Comparison of ENCODE assay signal across 36 cellular contexts in genomic region chr17:67471118-67471517, GRCh38.
"Had no signal": no experiment of that assay in that cellular context is flagged by ENCODE, and none has a peak within 500 bp of the region (broad histone marks: within the 10 kb centered on the region; RNA-seq: fewer than 3 reads in every experiment).

No MANE protein-coding gene starts in this region.

- H3K27ac ChIP-seq: ascending aorta, cardiac muscle cell, VCaP had no signal

- H3K4me3 ChIP-seq: ascending aorta, cardiac muscle cell had no signal

- H3K4me3 Mint-ChIP-seq: activated CD4-positive, alpha-beta memory T cell treated with anti-CD3 and anti-CD28 coated beads, Interleukin-2, amount 10 ng/mL, durations not matched to agents 7 days and 5 days; activated CD4-positive, alpha-beta T cell treated with anti-CD3 and anti-CD28 coated beads for 36 hours; activated CD4-positive, alpha-beta T cell treated with anti-CD3 and anti-CD28 coated beads, Interleukin-2, amount 10 ng/mL, durations not matched to agents 7 days and 5 days; activated CD8-positive, alpha-beta memory T cell treated with anti-CD3 and anti-CD28 coated beads, Interleukin-2, amount 10 ng/mL, durations not matched to agents 7 days and 5 days; activated CD8-positive, alpha-beta T cell treated with anti-CD3 and anti-CD28 coated beads, Interleukin-2, amount 10 ng/mL, durations not matched to agents 7 days and 5 days; activated naive CD4-positive, alpha-beta T cell treated with anti-CD3 and anti-CD28 coated beads, Interleukin-2, amount 10 ng/mL, durations not matched to agents 7 days and 5 days; activated naive CD4-positive, alpha-beta T cell treated with anti-CD3 and anti-CD28 coated beads, Interleukin-2, amount 50 U/mL, for 24 hours; activated naive CD8-positive, alpha-beta T cell; activated naive CD8-positive, alpha-beta T cell treated with anti-CD3 and anti-CD28 coated beads, Interleukin-2, amount 10 ng/mL, durations not matched to agents 7 days and 5 days; activated naive CD8-positive, alpha-beta T cell treated with anti-CD3 and anti-CD28 coated beads, Interleukin-2, amount 50 U/mL, for 24 hours; activated T-cell treated with anti-CD3 and anti-CD28 coated beads, Interleukin-2, amount 50 U/mL, for 24 hours; brain; central memory CD8-positive, alpha-beta T cell; T-helper 1 cell treated with Interleukin-12 subunit alpha and Interleukin-12 subunit beta and Interleukin-4 antibody, amounts not matched to agents 30 μg/mL and 1 μg/mL, for 36 hours; T-helper 2 cell treated with Interferon-gamma antibody and Interleukin-4, amounts not matched to agents 5 μg/mL and 100 μg/mL, for 36 hours had no signal

- ATAC-seq: activated CD4-positive, alpha-beta T cell treated with anti-CD3 and anti-CD28 coated beads for 36 hours; activated CD4-positive, CD25-positive, alpha-beta regulatory T cell treated with anti-CD3 and anti-CD28 coated beads, Interleukin-2, amount 50 U/mL, for 24 hours; activated CD8-positive, alpha-beta memory T cell treated with anti-CD3 and anti-CD28 coated beads, Interleukin-2, amount 10 ng/mL, durations not matched to agents 7 days and 5 days; activated CD8-positive, alpha-beta T cell treated with anti-CD3 and anti-CD28 coated beads, Interleukin-2, amount 10 ng/mL, durations not matched to agents 7 days and 5 days; activated naive CD8-positive, alpha-beta T cell treated with anti-CD3 and anti-CD28 coated beads, Interleukin-2, amount 50 U/mL, for 24 hours had no signal

- H3K27me3 Mint-ChIP-seq: activated CD4-positive, alpha-beta T cell treated with anti-CD3 and anti-CD28 coated beads for 36 hours; activated CD4-positive, alpha-beta T cell treated with anti-CD3 and anti-CD28 coated beads, Interleukin-2, amount 10 ng/mL, durations not matched to agents 7 days and 5 days; activated CD8-positive, alpha-beta memory T cell treated with anti-CD3 and anti-CD28 coated beads, Interleukin-2, amount 10 ng/mL, durations not matched to agents 7 days and 5 days; activated naive CD4-positive, alpha-beta T cell treated with anti-CD3 and anti-CD28 coated beads, Interleukin-2, amount 10 ng/mL, durations not matched to agents 7 days and 5 days; activated naive CD4-positive, alpha-beta T cell treated with anti-CD3 and anti-CD28 coated beads, Interleukin-2, amount 50 U/mL, for 24 hours; activated naive CD8-positive, alpha-beta T cell; activated naive CD8-positive, alpha-beta T cell treated with anti-CD3 and anti-CD28 coated beads, Interleukin-2, amount 10 ng/mL, durations not matched to agents 7 days and 5 days; activated naive CD8-positive, alpha-beta T cell treated with anti-CD3 and anti-CD28 coated beads, Interleukin-2, amount 50 U/mL, for 24 hours; activated T-cell treated with anti-CD3 and anti-CD28 coated beads, Interleukin-2, amount 50 U/mL, for 24 hours; central memory CD8-positive, alpha-beta T cell had no signal

- H3K27ac Mint-ChIP-seq: activated CD4-positive, alpha-beta memory T cell treated with anti-CD3 and anti-CD28 coated beads, Interleukin-2, amount 10 ng/mL, durations not matched to agents 7 days and 5 days; activated CD4-positive, alpha-beta T cell treated with anti-CD3 and anti-CD28 coated beads for 36 hours; activated CD8-positive, alpha-beta memory T cell treated with anti-CD3 and anti-CD28 coated beads, Interleukin-2, amount 10 ng/mL, durations not matched to agents 7 days and 5 days; activated CD8-positive, alpha-beta T cell treated with anti-CD3 and anti-CD28 coated beads, Interleukin-2, amount 10 ng/mL, durations not matched to agents 7 days and 5 days; activated naive CD4-positive, alpha-beta T cell treated with anti-CD3 and anti-CD28 coated beads, Interleukin-2, amount 10 ng/mL, durations not matched to agents 7 days and 5 days; activated naive CD8-positive, alpha-beta T cell treated with anti-CD3 and anti-CD28 coated beads, Interleukin-2, amount 10 ng/mL, durations not matched to agents 7 days and 5 days; activated naive CD8-positive, alpha-beta T cell treated with anti-CD3 and anti-CD28 coated beads, Interleukin-2, amount 50 U/mL, for 24 hours; activated T-cell treated with anti-CD3 and anti-CD28 coated beads, Interleukin-2, amount 50 U/mL, for 24 hours; activated T-helper 2 cell treated with anti-CD3 and anti-CD28 coated beads, Interferon-gamma antibody, Interleukin-2, Interleukin-4, amounts not matched to agents 10 μg/mL and 5 μg/mL and 100 μg/mL, durations not matched to agents 14 hours and 24 hours and 36 hours; brain; T-helper 1 cell treated with Interleukin-12 subunit alpha and Interleukin-12 subunit beta and Interleukin-4 antibody, amounts not matched to agents 30 μg/mL and 1 μg/mL, for 36 hours; T-helper 2 cell treated with Interferon-gamma antibody and Interleukin-4, amounts not matched to agents 5 μg/mL and 100 μg/mL, for 36 hours had no signal

- H3K9me3 Mint-ChIP-seq: activated naive CD4-positive, alpha-beta T cell treated with anti-CD3 and anti-CD28 coated beads, Interleukin-2, amount 50 U/mL, for 24 hours; activated naive CD8-positive, alpha-beta T cell treated with anti-CD3 and anti-CD28 coated beads, Interleukin-2, amount 10 ng/mL, durations not matched to agents 7 days and 5 days; central memory CD8-positive, alpha-beta T cell had no signal

- DNase-seq: activated CD4-positive, alpha-beta memory T cell treated with anti-CD3 and anti-CD28 coated beads, Interleukin-2, amount 10 ng/mL, durations not matched to agents 7 days and 5 days; activated CD4-positive, alpha-beta T cell treated with anti-CD3 and anti-CD28 coated beads for 1 hour; activated CD4-positive, alpha-beta T cell treated with anti-CD3 and anti-CD28 coated beads for 36 hours; activated CD4-positive, alpha-beta T cell treated with anti-CD3 and anti-CD28 coated beads for 48 hours; activated CD4-positive, alpha-beta T cell treated with anti-CD3 and anti-CD28 coated beads, Interleukin-2, amount 10 ng/mL, durations not matched to agents 7 days and 5 days; activated CD4-positive, alpha-beta T cell treated with anti-CD3 and anti-CD28 coated beads, Interleukin-2, amount 50 U/mL, for 48 hours; activated CD4-positive, CD25-positive, alpha-beta regulatory T cell; activated CD8-positive, alpha-beta memory T cell treated with anti-CD3 and anti-CD28 coated beads, Interleukin-2, amount 10 ng/mL, durations not matched to agents 7 days and 5 days; activated CD8-positive, alpha-beta memory T cell treated with anti-CD3 and anti-CD28 coated beads, Interleukin-2, amount 50 U/mL, for 48 hours; activated CD8-positive, alpha-beta T cell treated with anti-CD3 and anti-CD28 coated beads, Interleukin-2, amount 10 ng/mL, durations not matched to agents 7 days and 5 days; activated effector memory CD4-positive, alpha-beta T cell treated with Interleukin-2 at 50 U/mL for 16 hours; activated gamma-delta T cell; activated naive CD4-positive, alpha-beta T cell treated with anti-CD3 and anti-CD28 coated beads, Interleukin-2, amount 10 ng/mL, durations not matched to agents 7 days and 5 days; activated naive CD4-positive, alpha-beta T cell treated with Interleukin-2 at 50 U/mL for 16 hours; activated naive CD8-positive, alpha-beta T cell treated with anti-CD3 and anti-CD28 coated beads, Interleukin-2, amount 10 ng/mL, durations not matched to agents 7 days and 5 days; activated naive CD8-positive, alpha-beta T cell treated with anti-CD3 and anti-CD28 coated beads, Interleukin-2, amount 50 U/mL, for 24 hours; activated T-cell treated with anti-CD3 and anti-CD28 coated beads, Interleukin-2, amount 50 U/mL, for 24 hours; amygdala; anterior cingulate cortex; caudate nucleus; cerebellar nuclear complex; T-helper 2 cell; T-helper 9 cell had no signal

- FAIRE-seq: bronchial epithelial cell, TTC549 had no signal

- H3K36me3 ChIP-seq: ascending aorta, cardiac muscle cell had no signal

- H3K27me3 ChIP-seq: ascending aorta, cardiac muscle cell had no signal

- H3K36me3 Mint-ChIP-seq: activated naive CD4-positive, alpha-beta T cell treated with anti-CD3 and anti-CD28 coated beads, Interleukin-2, amount 50 U/mL, for 24 hours had no signal
